1 cellular context compared by ENCODE assay signal in genomic region chr15:73378089-73378488, GRCh38.
TF ChIP-seq lines count a peak whose summit lies in the region.

No MANE protein-coding gene starts in this region.

TF ChIP-seq in GM23338, 12 proteins besides CTCF, POLR2A, EP300 and RAD21 (continued from another document):
- TF ChIP-seq, protein P1, sequence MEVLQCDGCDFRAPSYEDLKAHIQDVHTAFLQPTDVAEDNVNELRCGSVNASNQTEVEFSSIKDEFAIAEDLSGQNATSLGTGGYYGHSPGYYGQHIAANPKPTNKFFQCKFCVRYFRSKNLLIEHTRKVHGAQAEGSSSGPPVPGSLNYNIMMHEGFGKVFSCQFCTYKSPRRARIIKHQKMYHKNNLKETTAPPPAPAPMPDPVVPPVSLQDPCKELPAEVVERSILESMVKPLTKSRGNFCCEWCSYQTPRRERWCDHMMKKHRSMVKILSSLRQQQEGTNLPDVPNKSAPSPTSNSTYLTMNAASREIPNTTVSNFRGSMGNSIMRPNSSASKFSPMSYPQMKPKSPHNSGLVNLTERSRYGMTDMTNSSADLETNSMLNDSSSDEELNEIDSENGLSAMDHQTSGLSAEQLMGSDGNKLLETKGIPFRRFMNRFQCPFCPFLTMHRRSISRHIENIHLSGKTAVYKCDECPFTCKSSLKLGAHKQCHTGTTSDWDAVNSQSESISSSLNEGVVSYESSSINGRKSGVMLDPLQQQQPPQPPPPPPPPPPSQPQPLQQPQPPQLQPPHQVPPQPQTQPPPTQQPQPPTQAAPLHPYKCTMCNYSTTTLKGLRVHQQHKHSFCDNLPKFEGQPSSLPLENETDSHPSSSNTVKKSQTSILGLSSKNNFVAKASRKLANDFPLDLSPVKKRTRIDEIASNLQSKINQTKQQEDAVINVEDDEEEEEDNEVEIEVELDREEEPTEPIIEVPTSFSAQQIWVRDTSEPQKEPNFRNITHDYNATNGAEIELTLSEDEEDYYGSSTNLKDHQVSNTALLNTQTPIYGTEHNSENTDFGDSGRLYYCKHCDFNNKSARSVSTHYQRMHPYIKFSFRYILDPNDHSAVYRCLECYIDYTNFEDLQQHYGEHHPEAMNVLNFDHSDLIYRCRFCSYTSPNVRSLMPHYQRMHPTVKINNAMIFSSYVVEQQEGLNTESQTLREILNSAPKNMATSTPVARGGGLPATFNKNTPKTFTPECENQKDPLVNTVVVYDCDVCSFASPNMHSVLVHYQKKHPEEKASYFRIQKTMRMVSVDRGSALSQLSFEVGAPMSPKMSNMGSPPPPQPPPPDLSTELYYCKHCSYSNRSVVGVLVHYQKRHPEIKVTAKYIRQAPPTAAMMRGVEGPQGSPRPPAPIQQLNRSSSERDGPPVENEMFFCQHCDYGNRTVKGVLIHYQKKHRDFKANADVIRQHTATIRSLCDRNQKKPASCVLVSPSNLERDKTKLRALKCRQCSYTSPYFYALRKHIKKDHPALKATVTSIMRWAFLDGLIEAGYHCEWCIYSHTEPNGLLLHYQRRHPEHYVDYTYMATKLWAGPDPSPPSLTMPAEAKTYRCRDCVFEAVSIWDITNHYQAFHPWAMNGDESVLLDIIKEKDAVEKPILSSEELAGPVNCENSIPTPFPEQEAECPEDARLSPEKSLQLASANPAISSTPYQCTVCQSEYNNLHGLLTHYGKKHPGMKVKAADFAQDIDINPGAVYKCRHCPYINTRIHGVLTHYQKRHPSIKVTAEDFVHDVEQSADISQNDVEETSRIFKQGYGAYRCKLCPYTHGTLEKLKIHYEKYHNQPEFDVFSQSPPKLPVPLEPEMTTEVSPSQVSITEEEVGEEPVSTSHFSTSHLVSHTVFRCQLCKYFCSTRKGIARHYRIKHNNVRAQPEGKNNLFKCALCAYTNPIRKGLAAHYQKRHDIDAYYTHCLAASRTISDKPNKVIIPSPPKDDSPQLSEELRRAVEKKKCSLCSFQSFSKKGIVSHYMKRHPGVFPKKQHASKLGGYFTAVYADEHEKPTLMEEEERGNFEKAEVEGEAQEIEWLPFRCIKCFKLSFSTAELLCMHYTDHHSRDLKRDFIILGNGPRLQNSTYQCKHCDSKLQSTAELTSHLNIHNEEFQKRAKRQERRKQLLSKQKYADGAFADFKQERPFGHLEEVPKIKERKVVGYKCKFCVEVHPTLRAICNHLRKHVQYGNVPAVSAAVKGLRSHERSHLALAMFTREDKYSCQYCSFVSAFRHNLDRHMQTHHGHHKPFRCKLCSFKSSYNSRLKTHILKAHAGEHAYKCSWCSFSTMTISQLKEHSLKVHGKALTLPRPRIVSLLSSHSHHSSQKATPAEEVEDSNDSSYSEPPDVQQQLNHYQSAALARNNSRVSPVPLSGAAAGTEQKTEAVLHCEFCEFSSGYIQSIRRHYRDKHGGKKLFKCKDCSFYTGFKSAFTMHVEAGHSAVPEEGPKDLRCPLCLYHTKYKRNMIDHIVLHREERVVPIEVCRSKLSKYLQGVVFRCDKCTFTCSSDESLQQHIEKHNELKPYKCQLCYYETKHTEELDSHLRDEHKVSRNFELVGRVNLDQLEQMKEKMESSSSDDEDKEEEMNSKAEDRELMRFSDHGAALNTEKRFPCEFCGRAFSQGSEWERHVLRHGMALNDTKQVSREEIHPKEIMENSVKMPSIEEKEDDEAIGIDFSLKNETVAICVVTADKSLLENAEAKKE (CRISPR knock-in tag; IDR thresholded peaks at IDR 0.05), result no peak
- no peak for TF ChIP-seq ETS1 (IDR thresholded peaks at IDR 0.05)
- no peak for TF ChIP-seq STAT1 (IDR thresholded peaks at IDR 0.05; ENCODE audit: unreplicated experiment)
- TF ChIP-seq CREB1 (CRISPR knock-in tag; IDR thresholded peaks at IDR 0.05; ENCODE audit: low read depth), result no peak
- TF ChIP-seq, protein P2, sequence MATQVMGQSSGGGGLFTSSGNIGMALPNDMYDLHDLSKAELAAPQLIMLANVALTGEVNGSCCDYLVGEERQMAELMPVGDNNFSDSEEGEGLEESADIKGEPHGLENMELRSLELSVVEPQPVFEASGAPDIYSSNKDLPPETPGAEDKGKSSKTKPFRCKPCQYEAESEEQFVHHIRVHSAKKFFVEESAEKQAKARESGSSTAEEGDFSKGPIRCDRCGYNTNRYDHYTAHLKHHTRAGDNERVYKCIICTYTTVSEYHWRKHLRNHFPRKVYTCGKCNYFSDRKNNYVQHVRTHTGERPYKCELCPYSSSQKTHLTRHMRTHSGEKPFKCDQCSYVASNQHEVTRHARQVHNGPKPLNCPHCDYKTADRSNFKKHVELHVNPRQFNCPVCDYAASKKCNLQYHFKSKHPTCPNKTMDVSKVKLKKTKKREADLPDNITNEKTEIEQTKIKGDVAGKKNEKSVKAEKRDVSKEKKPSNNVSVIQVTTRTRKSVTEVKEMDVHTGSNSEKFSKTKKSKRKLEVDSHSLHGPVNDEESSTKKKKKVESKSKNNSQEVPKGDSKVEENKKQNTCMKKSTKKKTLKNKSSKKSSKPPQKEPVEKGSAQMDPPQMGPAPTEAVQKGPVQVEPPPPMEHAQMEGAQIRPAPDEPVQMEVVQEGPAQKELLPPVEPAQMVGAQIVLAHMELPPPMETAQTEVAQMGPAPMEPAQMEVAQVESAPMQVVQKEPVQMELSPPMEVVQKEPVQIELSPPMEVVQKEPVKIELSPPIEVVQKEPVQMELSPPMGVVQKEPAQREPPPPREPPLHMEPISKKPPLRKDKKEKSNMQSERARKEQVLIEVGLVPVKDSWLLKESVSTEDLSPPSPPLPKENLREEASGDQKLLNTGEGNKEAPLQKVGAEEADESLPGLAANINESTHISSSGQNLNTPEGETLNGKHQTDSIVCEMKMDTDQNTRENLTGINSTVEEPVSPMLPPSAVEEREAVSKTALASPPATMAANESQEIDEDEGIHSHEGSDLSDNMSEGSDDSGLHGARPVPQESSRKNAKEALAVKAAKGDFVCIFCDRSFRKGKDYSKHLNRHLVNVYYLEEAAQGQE (IDR thresholded peaks at IDR 0.05; ENCODE audit: unreplicated experiment), result no peak
- TF ChIP-seq ZNF114 (CRISPR knock-in tag; IDR thresholded peaks at IDR 0.05), result no peak
- TF ChIP-seq ZNF331 (CRISPR knock-in tag; IDR thresholded peaks at IDR 0.05; ENCODE audit: low read depth), result no peak
- no peak for TF ChIP-seq EZH2 (IDR thresholded peaks at IDR 0.05; ENCODE audit: low read depth, unreplicated experiment)
- TF ChIP-seq NANOG (IDR thresholded peaks at IDR 0.05; ENCODE audit: borderline replicate concordance), result no peak
- TF ChIP-seq POLR2AphosphoS5 (IDR thresholded peaks at IDR 0.05; ENCODE audit: low read depth), result no peak
